In genomic region chr1:86502721-86503430, GRCh38 we compare ENCODE assay signal across 9 cellular contexts. TPM values are rescaled to one million over a fixed set of nuclear protein-coding genes. Genes with fewer than 3 reads are reported as not detected.
DNase-seq lines count a peak whose midpoint lies in the region; ATAC-seq and TF ChIP-seq lines count a peak whose summit lies in the region.
"Had no signal": no experiment of that assay in that cellular context is flagged by ENCODE, and none has a peak within 500 bp of the region (broad histone marks: within the 10 kb centered on the region; RNA-seq: fewer than 3 reads in every experiment).

No MANE protein-coding gene starts in this region.

- H3K9me3 ChIP-seq in uterus = no peaks in the 10 kb centered on the region

- peaks cover 6% of the 10 kb centered on the region for H3K27me3 Mint-ChIP-seq in MCF 10A (ENCODE audit: insufficient read depth, unreplicated experiment)

- CTCF ChIA-PET in MCF 10A (lab: Yijun Ruan, JAX) = interaction anchor here (0.6 to 5.5 kb wide), 41 partner anchors 9 to 795 kb away, joined by 3 to 77 read pairs (median 5); partner anchors contain the start of genes CLCA1 and ZNHIT6

- H3K36me3 Mint-ChIP-seq in MCF 10A (ENCODE audit: insufficient read depth, unreplicated experiment) = no peaks in the 10 kb centered on the region

- no peaks in the 10 kb centered on the region for H3K36me3 ChIP-seq in uterus

- TF ChIP-seq POLR2A in uterus (IDR thresholded peaks at IDR 0.05) = peak in 1 of 2 donors; percentile 13

- H3K4me1 ChIP-seq in uterus = no peaks in the 10 kb centered on the region

- H3K27ac ChIP-seq in uterus = peak overlapping the region; percentile 90 to 93

- no peak overlapping the region for H3K27ac Mint-ChIP-seq in MCF 10A (ENCODE audit: low read depth, unreplicated experiment)

- peak; percentile 22 for DNase-seq in M059J (ENCODE audit: low read depth)
- DNase-seq in MCF 10A (ENCODE audit: unreplicated experiment) = peak; percentile 72
- no peak for DNase-seq in left lobe of liver (ENCODE audit: low spot score)
- peak; percentile 63 to 82 for DNase-seq in uterus
- no peak for DNase-seq in T1000 (lab: John Stamatoyannopoulos, UW)
- DNase-seq in activated CD4-positive, CD25-positive, alpha-beta regulatory T cell treated with anti-CD3 and anti-CD28 coated beads, Interleukin-2, amount 50 U/mL, for 72 hours = no peak

- POLR2A ChIA-PET in MCF 10A (lab: Yijun Ruan, JAX) = interaction anchor here (1.0 to 1.5 kb wide), 2 partner anchors 79 to 117 kb away, joined by 5 read pairs; partner anchors contain the start of gene CLCA2

- H3K9me3 Mint-ChIP-seq in MCF 10A (ENCODE audit: unreplicated experiment) = no peaks in the 10 kb centered on the region

- no TSS peak for BruUV-seq in MCF 10A (replicated peaks; lab: Mats Ljungman, UMichigan)

- H3K4me3 ChIP-seq in uterus = peak overlapping the region in 1 of 2 donors; percentile 24

- intact Hi-C loops in MCF 10A (cut with micrococcal nuclease) = loop anchor here (1.0 to 10.0 kb wide), 4 partner anchors 84 to 464 kb away; no protein-coding TSS in a partner anchor
- intact Hi-C loops in uterus (cut with DNase I; ENCODE audit: low total_unique reads) = loop anchor here (10.0 kb wide), 1 partner anchor 108 kb away; the partner anchor contains the start of gene ODF2L

- H3K4me1 Mint-ChIP-seq in MCF 10A (ENCODE audit: insufficient read depth, unreplicated experiment) = no peaks in the 10 kb centered on the region

- no peaks in the 10 kb centered on the region for H3K27me3 ChIP-seq in uterus

- no peak overlapping the region for H3K4me3 Mint-ChIP-seq in MCF 10A (ENCODE audit: unreplicated experiment)

- TF ChIP-seq CTCF in MCF 10A (IDR thresholded peaks at IDR 0.05; ENCODE audit: unreplicated experiment) = no peak
- TF ChIP-seq CTCF in uterus (IDR thresholded peaks at IDR 0.05) = peak in 1 of 4 experiments; percentile 11

- ATAC-seq in GM19351 (IDR thresholded peaks at IDR 0.05; ENCODE audit: unreplicated experiment) (peak; percentile 63), left lobe of liver (peak; percentile 62), HG02885 (IDR thresholded peaks at IDR 0.05; ENCODE audit: poor library complexity, unreplicated experiment) (no peak)

RNA-seq across cellular contexts. Expression of gene CLCA1, which starts 34.1 kb away (rescaled TPM):
- not detected in 2 replicates for total RNA-seq in M059J (2014; rRNA removed; shearing (Covaris generic))
- total RNA-seq in MCF 10A (2022) (not detected in 2 replicates), left lobe of liver (0.10 TPM), uterus (under 1 TPM in 2 of 4 donors, not detected in 2; 0.21 to 0.29 TPM)
- total RNA-seq: LHCN-M2 had no signal

RNA-seq across cellular contexts. Expression of gene CLCA4, which starts 44.0 kb away (rescaled TPM):
- not detected in 2 replicates for total RNA-seq in M059J (2014; rRNA removed; shearing (Covaris generic))
- total RNA-seq in MCF 10A (2022) = not detected in 2 replicates
- total RNA-seq in left lobe of liver = not detected
- under 1 TPM in 2 of 4 donors, not detected in 2; under 0.01 to 0.07 TPM for total RNA-seq in uterus
- total RNA-seq: LHCN-M2 had no signal

Comparison
In these comparisons a context has a peak if more than half of its experiments do, and no peak if none do; other contexts are left out.
1. DNase-seq: peak in M059J (single experiment), MCF 10A (single experiment) and uterus (2 of 2); none in left lobe of liver (single experiment), T1000 (single experiment) and activated CD4-positive, CD25-positive, alpha-beta regulatory T cell treated with anti-CD3 and anti-CD28 coated beads, Interleukin-2, amount 50 U/mL, for 72 hours (single experiment).